In the genomic region with DNA sequence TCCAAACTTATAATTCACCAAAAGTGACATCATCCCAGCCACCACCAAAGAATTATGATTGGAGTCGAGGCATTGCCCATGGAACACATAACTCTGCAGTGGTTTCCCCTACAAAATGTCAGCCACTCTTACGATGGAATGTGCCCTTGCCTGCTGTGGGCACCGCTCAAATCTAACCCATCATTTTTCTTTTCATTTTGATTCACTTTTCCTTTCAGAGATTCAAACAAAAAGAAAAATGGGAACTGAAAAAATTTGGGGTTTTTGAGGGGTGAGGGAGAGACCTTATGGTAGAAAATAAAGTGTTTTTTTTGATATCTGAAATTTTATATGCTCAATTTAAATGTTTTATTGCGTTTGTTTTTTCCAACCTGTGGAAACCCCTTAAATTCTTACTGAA, we compare ENCODE assay signal across 18 cellular contexts.
A peak's percentile ranks its signal among the peaks of the same experiment; 100 is the strongest.
DNase-seq lines count a peak whose midpoint lies in the region; ATAC-seq and TF ChIP-seq lines count a peak whose summit lies in the region.
"Had no signal": no experiment of that assay in that cellular context is flagged by ENCODE, and none has a peak within 500 bp of the region (broad histone marks: within the 10 kb centered on the region; RNA-seq: fewer than 3 reads in every experiment).

No MANE protein-coding gene starts in this region.

- H3K4me1 Mint-ChIP-seq in memory B cell = peaks cover 30% of the 10 kb centered on the region

- TF ChIP-seq CTCF in GM10266 (IDR thresholded peaks at IDR 0.05; ENCODE audit: control insufficient read depth, insufficient read depth, low read depth, missing control alignments) = no peak
- no peak for TF ChIP-seq CTCF in foreskin fibroblast (IDR thresholded peaks at IDR 0.05; ENCODE audit: low read depth, low read length)

- no peak overlapping the region for H3K4me3 ChIP-seq in foreskin fibroblast (ENCODE audit: low read depth in 1 of 2, low read length in 2 of 2)
- H3K4me3 ChIP-seq: GM23338, heart right ventricle, suprapubic skin had no signal

- peak overlapping the region; percentile 90 for H3K27ac Mint-ChIP-seq in memory B cell
- H3K27ac Mint-ChIP-seq: GM23338 had no signal

- no peaks in the 10 kb centered on the region for H3K9me3 Mint-ChIP-seq in memory B cell
- H3K9me3 Mint-ChIP-seq: GM23338 had no signal

- no peaks in the 10 kb centered on the region for H3K27me3 Mint-ChIP-seq in memory B cell

- ATAC-seq in GM19395 (IDR thresholded peaks at IDR 0.05; ENCODE audit: unreplicated experiment) = peak; percentile 33
- peak; percentile 48 for ATAC-seq in HG03432 (IDR thresholded peaks at IDR 0.05; ENCODE audit: unreplicated experiment)
- ATAC-seq in memory B cell (ENCODE audit: low read depth) = peak; percentile 49
- ATAC-seq in HG02870 (IDR thresholded peaks at IDR 0.05; ENCODE audit: unreplicated experiment) = no peak
- ATAC-seq: GM23338, heart right ventricle, HepG2 had no signal

- H3K4me3 Mint-ChIP-seq in memory B cell = peak overlapping the region; percentile 71
- H3K4me3 Mint-ChIP-seq: GM23338 had no signal

- peaks cover 31% of the 10 kb centered on the region for H3K36me3 Mint-ChIP-seq in memory B cell

- DNase-seq in GM10266 (ENCODE audit: extremely low spot score) (peak; percentile 35), memory B cell (ENCODE audit: low spot score in 2 of 2) (no peak), SHP77 treated with DMSO at 0.1 percent for 48 hours (lab: John Stamatoyannopoulos, UW) (no peak), foreskin fibroblast (no peak)
- DNase-seq: activated gamma-delta T cell treated with Interleukin-2 at 50 U/mL for 16 hours; BE2C; heart right ventricle; mesenchymal stem cell; NCI-H2107; retina; stimulated activated CD4-positive, alpha-beta T cell treated with anti-CD3 and anti-CD28 coated beads, Interleukin-15, amount 100 ng/mL, for 24 hours; SW 1271 had no signal
